Comparison of ENCODE assay signal across 24 cellular contexts in genomic region chr12:29691146-29691854, GRCh38.
DNase-seq lines count a peak whose midpoint lies in the region; ATAC-seq and TF ChIP-seq lines count a peak whose summit lies in the region.
"Had no signal": no experiment of that assay in that cellular context is flagged by ENCODE, and none has a peak within 500 bp of the region (broad histone marks: within the 10 kb centered on the region; RNA-seq: fewer than 3 reads in every experiment).

No MANE protein-coding gene starts in this region.

- H3K4me3 ChIP-seq in BLaER1 treated with 17β-estradiol and CSF1 and Interleukin-3, amounts not matched to agents 10 nM and 100 nM: peak overlapping the region in 4 of 10 experiments; percentile 25 to 49 (median 28); a peak in 4 of 20 replicates
- no peak overlapping the region for H3K4me3 ChIP-seq in NT2/D1 (ENCODE audit: insufficient read length, low read depth)
- H3K4me3 ChIP-seq in uterus: no peak overlapping the region
- no peak overlapping the region for H3K4me3 ChIP-seq in CD8-positive, alpha-beta memory T cell (ENCODE audit: low read length)
- H3K4me3 ChIP-seq in body of pancreas: no peak overlapping the region
- H3K4me3 ChIP-seq: esophagus muscularis mucosa had no signal

- POLR2A ChIA-PET in CD8-positive, alpha-beta memory T cell (lab: Charles Lee): no interaction called here

- H3K4me2 ChIP-seq in BLaER1 treated with 17β-estradiol and CSF1 and Interleukin-3, amounts not matched to agents 10 nM and 100 nM: peak overlapping the region; percentile 53 to 83 (median 74)
- H3K4me2 ChIP-seq in H9 (ENCODE audit: insufficient read depth, insufficient read length, low read length): peak overlapping the region; percentile 6

- H3K27ac Mint-ChIP-seq in H9: peak overlapping the region; percentile 55 to 96 (median 83); a peak in 6 of 7 replicates
- H3K27ac Mint-ChIP-seq in CD8-positive, alpha-beta memory T cell: no peak overlapping the region
- H3K27ac Mint-ChIP-seq: activated naive CD4-positive, alpha-beta T cell treated with anti-CD3 and anti-CD28 coated beads, Interleukin-2, amount 50 U/mL, for 72 hours; IgD-negative memory B cell; stimulated activated naive CD8-positive, alpha-beta T cell treated with anti-CD3 and anti-CD28 coated beads, Interleukin-15, amount 100 ng/mL, for 72 hours had no signal

- no peak overlapping the region for H2BK20ac ChIP-seq in H9 (ENCODE audit: low read depth, low read length, poor library complexity, severe bottlenecking)

- no peak overlapping the region for H3K18ac ChIP-seq in H9 (ENCODE audit: insufficient read length, low read depth, low read length)

- no peak overlapping the region for H3K23ac ChIP-seq in H9 (ENCODE audit: insufficient read length, low read depth, low read length)

- peaks cover 0 to 8% (median 0%) of the 10 kb centered on the region in 11 experiments; a peak in 3 of 22 replicates for H3K36me3 ChIP-seq in BLaER1 treated with 17β-estradiol and CSF1 and Interleukin-3, amounts not matched to agents 10 nM and 100 nM
- H3K36me3 ChIP-seq in NT2/D1 (ENCODE audit: insufficient read depth, insufficient read length, low read length) (no peaks in the 10 kb centered on the region), uterus (no peaks in the 10 kb centered on the region), body of pancreas (replicated peaks in 1 of 2; ENCODE audit: insufficient read depth in 1 of 2, low read depth in 2 of 2) (no peaks in the 10 kb centered on the region)
- H3K36me3 ChIP-seq in CD8-positive, alpha-beta memory T cell (ENCODE audit: insufficient read depth, low read length): no peaks in the 10 kb centered on the region
- H3K36me3 ChIP-seq: esophagus muscularis mucosa had no signal

- CTCF ChIA-PET in CD8-positive, alpha-beta memory T cell (lab: Charles Lee): no interaction called here

- no peak overlapping the region for H2AFZ ChIP-seq in H9 (ENCODE audit: low read length)

- no peak overlapping the region for H4K91ac ChIP-seq in H9 (ENCODE audit: insufficient read length, low read depth, low read length)

- H3K4me3 Mint-ChIP-seq in H9: peak overlapping the region; percentile 11 to 29; a peak in 4 of 5 replicates
- H3K4me3 Mint-ChIP-seq in CD8-positive, alpha-beta memory T cell: no peak overlapping the region
- H3K4me3 Mint-ChIP-seq: IgD-negative memory B cell; nephron progenitor cell; stimulated activated naive CD8-positive, alpha-beta T cell treated with anti-CD3 and anti-CD28 coated beads, Interleukin-15, amount 100 ng/mL, for 72 hours had no signal

- no peaks in the 10 kb centered on the region for H4K20me1 ChIP-seq in BLaER1 treated with 17β-estradiol and CSF1 and Interleukin-3, amounts not matched to agents 10 nM and 100 nM
- H4K20me1 ChIP-seq in H9 (ENCODE audit: control insufficient read depth, insufficient read depth, insufficient read length): no peaks in the 10 kb centered on the region

- H3K27me3 Mint-ChIP-seq in H9 (ENCODE audit: low read depth): no peaks in the 10 kb centered on the region
- peaks cover 0 to 6% of the 10 kb centered on the region in 2 donors for H3K27me3 Mint-ChIP-seq in CD8-positive, alpha-beta memory T cell
- H3K27me3 Mint-ChIP-seq: IgD-negative memory B cell; stimulated activated naive CD8-positive, alpha-beta T cell treated with anti-CD3 and anti-CD28 coated beads, Interleukin-15, amount 100 ng/mL, for 72 hours had no signal

- no peak overlapping the region for H3K56ac ChIP-seq in H9 (ENCODE audit: insufficient read length, low read depth, low read length)

- H3K9ac ChIP-seq in BLaER1 treated with 17β-estradiol and CSF1 and Interleukin-3, amounts not matched to agents 10 nM and 100 nM: peak overlapping the region in 9 of 11 experiments; percentile 47 to 76 (median 66); a peak in 15 of 22 replicates
- H3K9ac ChIP-seq in H9 (ENCODE audit: extremely low read depth, insufficient read length, low read length): no peak overlapping the region
- no peak overlapping the region for H3K9ac ChIP-seq in NT2/D1 (ENCODE audit: insufficient read length, low read depth)

- no peak overlapping the region for H2AK5ac ChIP-seq in H9 (ENCODE audit: insufficient read length, low read length)

- no peaks in the 10 kb centered on the region for H3K23me2 ChIP-seq in H9 (ENCODE audit: insufficient read length, low read depth, low read length, poor library complexity, severe bottlenecking)

- H3K27ac ChIP-seq in BLaER1 treated with 17β-estradiol and CSF1 and Interleukin-3, amounts not matched to agents 10 nM and 100 nM: peak overlapping the region; percentile 32 to 92 (median 79); a peak in 21 of 22 replicates
- peak overlapping the region; percentile 50 for H3K27ac ChIP-seq in H9 (ENCODE audit: insufficient read length, low read depth, low read length)
- H3K27ac ChIP-seq in uterus: no peak overlapping the region
- H3K27ac ChIP-seq in CD8-positive, alpha-beta memory T cell (ENCODE audit: low read depth, low read length): no peak overlapping the region
- H3K27ac ChIP-seq in body of pancreas: no peak overlapping the region
- H3K27ac ChIP-seq: esophagus muscularis mucosa had no signal

- H4K5ac ChIP-seq in H9 (ENCODE audit: insufficient read length, low read depth, low read length): no peak overlapping the region

- WGBS in H9 (ENCODE audit: extremely low coverage, insufficient read length, low lambda C conversion rate): no CpG with 5 or more reads among the region's 7 CpGs
- WGBS in body of pancreas, 2 donors: 32 to 41% methylated on average over 7 of the region's 7 CpGs

- no peak for TF ChIP-seq POLR2A in uterus (IDR thresholded peaks at IDR 0.05)
- no peak for TF ChIP-seq POLR2A in body of pancreas (IDR thresholded peaks at IDR 0.05)

- DNase-seq in H9: peak; percentile 56
- peak; percentile 48 for DNase-seq in NT2/D1 (ENCODE audit: low read depth, low spot score)
- DNase-seq in iPS DF 19.7 (ENCODE audit: low read depth, low spot score): peak; percentile 68
- no peak for DNase-seq in uterus
- no peak for DNase-seq in NCI-H774 (lab: John Stamatoyannopoulos, UW)
- DNase-seq in CD8-positive, alpha-beta memory T cell: no peak
- no peak for DNase-seq in body of pancreas
- DNase-seq: activated CD4-positive, alpha-beta T cell treated with anti-CD3 and anti-CD28 coated beads for 48 hours; activated T-cell treated with anti-CD3 and anti-CD28 coated beads, Interleukin-2, amount 50 U/mL, for 1 hour; dermis blood vessel endothelial cell; EL; glutamatergic neuron; H7; kidney; mesenchymal stem cell; NCI-H1436 treated with DMSO at 0.1 percent for 48 hours; nephron progenitor cell; stimulated activated CD4-positive, alpha-beta T cell treated with anti-CD3 and anti-CD28 coated beads, Interleukin-12 subunit alpha, Interleukin-12 subunit beta, amount 100 ng/mL, for 4 hours; stimulated activated naive CD8-positive, alpha-beta T cell treated with anti-CD3 and anti-CD28 coated beads, Interleukin-15, amount 100 ng/mL, for 72 hours; T1000 had no signal

- no peak for ATAC-seq in body of pancreas
- ATAC-seq: activated naive CD4-positive, alpha-beta T cell treated with anti-CD3 and anti-CD28 coated beads, Interleukin-2, amount 50 U/mL, for 72 hours; stimulated activated naive CD8-positive, alpha-beta T cell treated with anti-CD3 and anti-CD28 coated beads, Interleukin-15, amount 100 ng/mL, for 72 hours had no signal

- no peak overlapping the region for H3K14ac ChIP-seq in H9 (ENCODE audit: insufficient read depth, low read length)

- H3T11ph ChIP-seq in H9 (ENCODE audit: low read length): no peak overlapping the region

- H2BK12ac ChIP-seq in H9 (ENCODE audit: insufficient read length, low read depth, low read length): no peak overlapping the region

- H3K9me3 Mint-ChIP-seq in H9: no peaks in the 10 kb centered on the region; a peak in 1 of 5 replicates
- peaks cover 0 to 2% (median 0%) of the 10 kb centered on the region in 5 donors for H3K9me3 Mint-ChIP-seq in CD8-positive, alpha-beta memory T cell
- H3K9me3 Mint-ChIP-seq: nephron progenitor cell had no signal

- peaks cover 0 to 60% (median 12%) of the 10 kb centered on the region in 11 experiments; a peak in 12 of 22 replicates for H3K9me3 ChIP-seq in BLaER1 treated with 17β-estradiol and CSF1 and Interleukin-3, amounts not matched to agents 10 nM and 100 nM (replicated peaks in 1 of 11)
- H3K9me3 ChIP-seq in H9 (ENCODE audit: control insufficient read depth, low read depth, low read length) (no peaks in the 10 kb centered on the region), NT2/D1 (ENCODE audit: insufficient read depth, low read length) (no peaks in the 10 kb centered on the region), uterus (no peaks in the 10 kb centered on the region), body of pancreas (no peaks in the 10 kb centered on the region)
- no peaks in the 10 kb centered on the region for H3K9me3 ChIP-seq in CD8-positive, alpha-beta memory T cell (ENCODE audit: low read length)
- H3K9me3 ChIP-seq: esophagus muscularis mucosa had no signal

- no peaks in the 10 kb centered on the region for H3K79me1 ChIP-seq in H9 (ENCODE audit: insufficient read depth, low read depth, low read length, poor library complexity, severe bottlenecking)

- no peaks in the 10 kb centered on the region for H3K27me3 ChIP-seq in BLaER1 treated with 17β-estradiol and CSF1 and Interleukin-3, amounts not matched to agents 10 nM and 100 nM
- H3K27me3 ChIP-seq in H9 (ENCODE audit: insufficient read depth, low read length): no peaks in the 10 kb centered on the region
- H3K27me3 ChIP-seq in NT2/D1 (ENCODE audit: insufficient read depth, insufficient read length): no peaks in the 10 kb centered on the region
- no peaks in the 10 kb centered on the region for H3K27me3 ChIP-seq in uterus
- no peaks in the 10 kb centered on the region for H3K27me3 ChIP-seq in CD8-positive, alpha-beta memory T cell (ENCODE audit: insufficient read depth, low read length, poor library complexity, severe bottlenecking)
- H3K27me3 ChIP-seq in body of pancreas: no peaks in the 10 kb centered on the region
- H3K27me3 ChIP-seq: esophagus muscularis mucosa had no signal

- H4K8ac ChIP-seq in H9 (replicated peaks; ENCODE audit: insufficient read length, low read depth, low read length): no peak overlapping the region

- intact Hi-C loops in uterus (cut with DNase I; ENCODE audit: low total_unique reads): no loop called here
- intact Hi-C loops in body of pancreas (cut with DNase I): no loop called here

- H3K4ac ChIP-seq in H9 (ENCODE audit: low read depth, low read length): no peak overlapping the region

- peaks cover 28 to 33% of the 10 kb centered on the region in 2 experiments for H3K4me1 Mint-ChIP-seq in H9
- H3K4me1 Mint-ChIP-seq in CD8-positive, alpha-beta memory T cell: no peaks in the 10 kb centered on the region
- H3K4me1 Mint-ChIP-seq: stimulated activated naive CD8-positive, alpha-beta T cell treated with anti-CD3 and anti-CD28 coated beads, Interleukin-15, amount 100 ng/mL, for 72 hours had no signal

- no peak for TF ChIP-seq CTCF in H9 (conservative IDR thresholded peaks at IDR 0.05)
- TF ChIP-seq CTCF in uterus (IDR thresholded peaks at IDR 0.05): no peak
- no peak for TF ChIP-seq CTCF in body of pancreas (IDR thresholded peaks at IDR 0.05)

- H2BK15ac ChIP-seq in H9 (ENCODE audit: low read depth, low read length): no peak overlapping the region

- H3K79me2 ChIP-seq in H9 (ENCODE audit: insufficient read depth, low read length): no peaks in the 10 kb centered on the region

- H3K4me1 ChIP-seq in BLaER1 treated with 17β-estradiol and CSF1 and Interleukin-3, amounts not matched to agents 10 nM and 100 nM: peaks cover 8 to 51% (median 28%) of the 10 kb centered on the region in 10 experiments
- H3K4me1 ChIP-seq in H9 (ENCODE audit: insufficient read depth, low read length) (peaks cover 6% of the 10 kb centered on the region; the same call in 1 of the 2 replicates), NT2/D1 (ENCODE audit: insufficient read depth, insufficient read length) (no peaks in the 10 kb centered on the region), uterus (no peaks in the 10 kb centered on the region), body of pancreas (no peaks in the 10 kb centered on the region)
- H3K4me1 ChIP-seq in CD8-positive, alpha-beta memory T cell (ENCODE audit: insufficient read depth, low read length): no peaks in the 10 kb centered on the region

- H2BK5ac ChIP-seq in H9 (ENCODE audit: insufficient read length, low read length): no peak overlapping the region

- no peak overlapping the region for H2BK120ac ChIP-seq in H9 (ENCODE audit: low read depth, low read length, poor library complexity, severe bottlenecking)

- peaks cover 0 to 10% (median 0%) of the 10 kb centered on the region in 3 experiments; a peak in 1 of 7 replicates for H3K36me3 Mint-ChIP-seq in H9 (ENCODE audit: insufficient read depth in 1 of 3, low read depth in 3 of 3)
- H3K36me3 Mint-ChIP-seq in CD8-positive, alpha-beta memory T cell: no peaks in the 10 kb centered on the region
- H3K36me3 Mint-ChIP-seq: activated naive CD4-positive, alpha-beta T cell treated with anti-CD3 and anti-CD28 coated beads, Interleukin-2, amount 50 U/mL, for 72 hours; IgD-negative memory B cell had no signal

Comparison
In these comparisons a context has a peak if more than half of its experiments do, and no peak if none do; other contexts are left out.
1. H3K27ac ChIP-seq: peak in BLaER1 treated with 17β-estradiol and CSF1 and Interleukin-3, amounts not matched to agents 10 nM and 100 nM (11 of 11) and H9 (single experiment); none in uterus (0 of 2), CD8-positive, alpha-beta memory T cell (single experiment) and body of pancreas (0 of 4).
2. H3K9ac ChIP-seq: peak in BLaER1 treated with 17β-estradiol and CSF1 and Interleukin-3, amounts not matched to agents 10 nM and 100 nM (9 of 11); none in H9 (single experiment) and NT2/D1 (single experiment).
3. DNase-seq: peak in H9 (single experiment), NT2/D1 (single experiment) and iPS DF 19.7 (single experiment); none in uterus (0 of 2), NCI-H774 (single experiment), CD8-positive, alpha-beta memory T cell (0 of 5) and body of pancreas (0 of 4).
4. H3K27ac Mint-ChIP-seq: peak in H9 (3 of 3); none in CD8-positive, alpha-beta memory T cell (0 of 8).
5. H3K4me3 Mint-ChIP-seq: peak in H9 (2 of 2); none in CD8-positive, alpha-beta memory T cell (0 of 7).